Comparison of ENCODE assay signal across 16 cellular contexts in the genomic region with DNA sequence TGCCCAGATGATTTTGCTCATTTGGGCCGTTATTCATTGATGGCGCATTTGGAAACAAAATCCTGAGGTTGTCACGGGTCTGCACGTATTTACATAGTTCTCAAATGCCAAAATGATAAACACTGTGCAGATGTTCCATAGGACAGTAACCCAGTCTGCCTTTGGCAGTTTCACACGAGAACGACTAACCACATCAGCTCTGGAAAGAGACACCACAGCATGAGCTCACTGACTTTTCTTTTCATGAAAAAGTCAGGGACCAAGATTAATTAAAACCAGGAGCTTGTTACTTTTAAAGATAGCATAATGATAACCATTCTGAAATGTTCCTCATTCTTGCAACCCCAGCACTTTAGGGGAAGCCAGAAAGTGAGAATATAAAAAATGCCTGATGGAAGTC.
DNase-seq lines count a peak whose midpoint lies in the region; ATAC-seq, FAIRE-seq and TF ChIP-seq lines count a peak whose summit lies in the region.
"Had no signal": no experiment of that assay in that cellular context is flagged by ENCODE, and none has a peak within 500 bp of the region (broad histone marks: within the 10 kb centered on the region; RNA-seq: fewer than 3 reads in every experiment).

No MANE protein-coding gene starts in this region.

- no peak for TF ChIP-seq CTCF in fibroblast of mammary gland (conservative IDR thresholded peaks at IDR 0.05; ENCODE audit: control insufficient read depth, insufficient read depth, low read depth, low read length)

- DNase-seq in DMS 273 (lab: John Stamatoyannopoulos, UW; ENCODE audit: unreplicated experiment) (peak; percentile 54), DMS 273 treated with DMSO at 0.1 percent for 48 hours (lab: John Stamatoyannopoulos, UW) (no peak), NCI-H526 (lab: John Stamatoyannopoulos, UW) (peak; percentile 86 to 89), fibroblast of mammary gland (ENCODE audit: low read depth) (peak; percentile 95), skeletal muscle cell (ENCODE audit: low read depth) (peak; percentile 91), HTR-8/SVneo (ENCODE audit: insufficient read length, low spot score) (no peak)
- DNase-seq in activated naive CD4-positive, alpha-beta T cell treated with anti-CD3 and anti-CD28 coated beads, Interleukin-2, amount 50 U/mL, for 72 hours (ENCODE audit: low spot score in 2 of 2), result no peak
- DNase-seq: activated naive CD4-positive, alpha-beta T cell treated with anti-CD3 and anti-CD28 coated beads, Interleukin-2, amount 10 ng/mL, durations not matched to agents 7 days and 5 days; hippocampal formation; NCI-H446 treated with DMSO at 0.1 percent for 48 hours; OCI-M1; sigmoid colon had no signal

- FAIRE-seq in HTR-8/SVneo (lab: Jason Lieb, UNC), result no peak
- FAIRE-seq: HepG2 had no signal

- H3K36me3 Mint-ChIP-seq in activated naive CD4-positive, alpha-beta T cell treated with anti-CD3 and anti-CD28 coated beads, Interleukin-2, amount 50 U/mL, for 72 hours, result peaks cover 0 to 9% of the 10 kb centered on the region in 2 donors
- H3K36me3 Mint-ChIP-seq: activated naive CD4-positive, alpha-beta T cell treated with anti-CD3 and anti-CD28 coated beads, Interleukin-2, amount 10 ng/mL, durations not matched to agents 7 days and 5 days had no signal

- H3K4me3 ChIP-seq in fibroblast of mammary gland (ENCODE audit: control insufficient read depth, low read depth, low read length) (no peak overlapping the region), skeletal muscle cell (ENCODE audit: low read depth, low read length) (no peak overlapping the region)
- H3K4me3 ChIP-seq: lung, sigmoid colon had no signal

- ATAC-seq in activated naive CD4-positive, alpha-beta T cell treated with anti-CD3 and anti-CD28 coated beads, Interleukin-2, amount 50 U/mL, for 72 hours, result no peak
- ATAC-seq in HG02884 (IDR thresholded peaks at IDR 0.05; ENCODE audit: unreplicated experiment), result no peak
- ATAC-seq: HepG2 had no signal

- no peak overlapping the region for H3K27ac Mint-ChIP-seq in activated naive CD4-positive, alpha-beta T cell treated with anti-CD3 and anti-CD28 coated beads, Interleukin-2, amount 50 U/mL, for 72 hours
- H3K27ac Mint-ChIP-seq: activated naive CD4-positive, alpha-beta T cell treated with anti-CD3 and anti-CD28 coated beads, Interleukin-2, amount 10 ng/mL, durations not matched to agents 7 days and 5 days; stimulated activated naive CD8-positive, alpha-beta T cell treated with anti-CD3 and anti-CD28 coated beads, Interleukin-15, Interleukin-2, amounts not matched to agents 100 ng/mL and 50 ng/mL, for 24 hours had no signal

- peaks cover 4 to 9% of the 10 kb centered on the region in 2 donors for H3K9me3 Mint-ChIP-seq in activated naive CD4-positive, alpha-beta T cell treated with anti-CD3 and anti-CD28 coated beads, Interleukin-2, amount 50 U/mL, for 72 hours

Comparison
In these comparisons a context has a peak if more than half of its experiments do, and no peak if none do; other contexts are left out.
1. DNase-seq: peak in DMS 273 (single experiment), NCI-H526 (2 of 2), fibroblast of mammary gland (single experiment) and skeletal muscle cell (single experiment); none in DMS 273 treated with DMSO at 0.1 percent for 48 hours (single experiment), HTR-8/SVneo (single experiment) and activated naive CD4-positive, alpha-beta T cell treated with anti-CD3 and anti-CD28 coated beads, Interleukin-2, amount 50 U/mL, for 72 hours (0 of 2).